In the genomic region with DNA sequence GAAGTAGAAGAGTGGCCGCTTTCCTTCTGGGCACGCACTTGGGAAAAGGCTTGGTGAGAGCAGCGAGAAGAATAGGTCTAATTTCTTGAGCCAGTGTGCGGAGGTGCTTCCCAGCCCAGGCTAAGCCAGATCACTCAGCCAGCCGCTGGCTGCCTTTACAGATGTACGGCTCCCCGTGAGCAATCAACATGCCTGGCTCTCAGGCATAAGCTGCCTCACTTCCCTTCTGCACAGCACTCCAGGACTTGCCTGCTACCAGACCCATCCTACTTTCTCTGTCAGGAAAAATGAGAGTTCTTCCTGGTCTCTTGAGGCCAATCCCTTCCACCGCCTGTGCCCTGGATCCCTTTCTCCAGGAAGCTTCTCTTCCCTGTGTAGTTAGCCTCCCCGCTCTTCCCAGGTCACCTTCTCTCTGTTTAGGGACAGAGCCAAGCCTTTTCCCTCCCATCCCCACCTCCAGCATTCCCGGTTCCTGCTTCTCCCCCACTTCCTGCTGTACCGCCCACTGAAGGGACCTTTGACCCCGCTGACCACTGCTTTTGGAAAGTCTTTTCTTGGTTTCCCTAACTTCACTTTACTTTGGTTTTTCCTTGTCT, we compare ENCODE assay signal across 8 cellular contexts. TPM values are rescaled to one million over a fixed set of nuclear protein-coding genes. Genes with fewer than 3 reads are reported as not detected.
DNase-seq lines count a peak whose midpoint lies in the region; ATAC-seq, FAIRE-seq and TF ChIP-seq lines count a peak whose summit lies in the region.

No MANE protein-coding gene starts in this region.

- peak overlapping the region; percentile 92 for H3K27ac ChIP-seq in C4-2B
- no peak overlapping the region for H3K27ac ChIP-seq in astrocyte (ENCODE audit: low read depth, low read length)

- H3K9ac ChIP-seq in astrocyte (ENCODE audit: low read length) = no peak overlapping the region

- H3K9me3 Mint-ChIP-seq in astrocyte (ENCODE audit: unreplicated experiment) = peaks cover 3% of the 10 kb centered on the region
- no peaks in the 10 kb centered on the region for H3K9me3 Mint-ChIP-seq in memory B cell

- no peaks in the 10 kb centered on the region for H3K9me3 ChIP-seq in astrocyte (ENCODE audit: insufficient read depth, low read depth, low read length)
- H3K9me3 ChIP-seq in MG63 = no peaks in the 10 kb centered on the region

- no peak for TF ChIP-seq CTCF in C4-2B (conservative IDR thresholded peaks at IDR 0.05)
- TF ChIP-seq CTCF in astrocyte (IDR thresholded peaks at IDR 0.05; ENCODE audit: insufficient read depth, low read depth, low read length) = no peak

- H3K4me1 Mint-ChIP-seq in astrocyte (ENCODE audit: low read depth, unreplicated experiment) (peaks cover 24% of the 10 kb centered on the region), memory B cell (peaks cover 29% of the 10 kb centered on the region)

- H3K36me3 Mint-ChIP-seq in astrocyte (ENCODE audit: low read depth, unreplicated experiment) (peaks cover 4% of the 10 kb centered on the region), memory B cell (peaks cover 20% of the 10 kb centered on the region)

- H3K4me3 ChIP-seq in astrocyte (ENCODE audit: insufficient read depth, low read depth, low read length) = no peak overlapping the region
- no peak overlapping the region for H3K4me3 ChIP-seq in MG63

- no peak for FAIRE-seq in astrocyte (lab: Jason Lieb, UNC)

- H3K27ac Mint-ChIP-seq in astrocyte (ENCODE audit: unreplicated experiment) (peak overlapping the region; percentile 1), memory B cell (peak overlapping the region; percentile 89)

- ATAC-seq in memory B cell (ENCODE audit: low read depth) (no peak), HG02884 (IDR thresholded peaks at IDR 0.05; ENCODE audit: unreplicated experiment) (no peak)

- DNase-seq in HT-29 (ENCODE audit: low spot score) (peak; percentile 72), astrocyte (ENCODE audit: low read depth) (peak; percentile 54), memory B cell (ENCODE audit: low spot score in 2 of 2) (no peak), MG63 (no peak), SKM-1 treated with dmso at 0.1 percent for 144 hours (lab: John Stamatoyannopoulos, UW; ENCODE audit: unreplicated experiment) (no peak)
- DNase-seq in effector CD4-positive, alpha-beta T cell = no peak

- H3K79me2 ChIP-seq in astrocyte (ENCODE audit: insufficient read depth, low read length) = no peaks in the 10 kb centered on the region

- H3K27me3 Mint-ChIP-seq in astrocyte (ENCODE audit: low read depth, unreplicated experiment) (peaks cover 2% of the 10 kb centered on the region), memory B cell (no peaks in the 10 kb centered on the region)

- no peaks in the 10 kb centered on the region for H3K36me3 ChIP-seq in astrocyte (ENCODE audit: insufficient read depth, low read length)
- H3K36me3 ChIP-seq in MG63 = no peaks in the 10 kb centered on the region

- no peaks in the 10 kb centered on the region for H3K27me3 ChIP-seq in astrocyte (ENCODE audit: insufficient read depth, low read length)
- no peaks in the 10 kb centered on the region for H3K27me3 ChIP-seq in MG63

- peaks cover 15% of the 10 kb centered on the region for H3K4me1 ChIP-seq in astrocyte (ENCODE audit: insufficient read depth, low read length)

- peak overlapping the region; percentile 74 for H2AFZ ChIP-seq in astrocyte (ENCODE audit: low read depth, low read length)

- H4K20me1 ChIP-seq in astrocyte (ENCODE audit: insufficient read depth, low read length) = no peaks in the 10 kb centered on the region

- H3K4me2 ChIP-seq in astrocyte (ENCODE audit: low read length) = peak overlapping the region; percentile 86

- H3K4me3 Mint-ChIP-seq in astrocyte (ENCODE audit: unreplicated experiment) (no peak overlapping the region), memory B cell (peak overlapping the region; percentile 90)

RNA-seq across cellular contexts. Expression of a gene that starts 1.1 kb away (rescaled TPM):
- total RNA-seq in HT-29 (2014; rRNA removed; shearing (Covaris generic)) = 37.7 and 45.9 TPM in 2 replicates
- 0.25 TPM in 1 of 2 replicates, not detected in the other for total RNA-seq in astrocyte
- total RNA-seq in MG63 (2014; rRNA removed; shearing (Covaris generic); ENCODE audit: low replicate concordance) = not detected in 2 replicates

RNA-seq across cellular contexts. Expression of a gene that starts 1.3 kb away (rescaled TPM):
- 74.3 and 76.1 TPM in 2 replicates for total RNA-seq in HT-29 (2014; rRNA removed; shearing (Covaris generic))
- 0.24 and 0.45 TPM in 2 replicates for total RNA-seq in astrocyte
- not detected in 2 replicates for total RNA-seq in MG63 (2014; rRNA removed; shearing (Covaris generic); ENCODE audit: low replicate concordance)

RNA-seq across cellular contexts. Expression of a gene that starts 17.0 kb away (rescaled TPM):
- total RNA-seq in HT-29 (2014; rRNA removed; shearing (Covaris generic)) = 10.5 and 12.6 TPM in 2 replicates
- total RNA-seq in astrocyte = 19.4 and 21.7 TPM in 2 replicates
- not detected in 2 replicates for total RNA-seq in MG63 (2014; rRNA removed; shearing (Covaris generic); ENCODE audit: low replicate concordance)

RNA-seq across cellular contexts. Expression of a gene that starts 44.2 kb away (rescaled TPM):
- 420 and 443 TPM in 2 replicates for total RNA-seq in HT-29 (2014; rRNA removed; shearing (Covaris generic))
- total RNA-seq in astrocyte = 80.1 and 95.3 TPM in 2 replicates
- total RNA-seq in MG63 (2014; rRNA removed; shearing (Covaris generic); ENCODE audit: low replicate concordance) = 43.6 and 64.7 TPM in 2 replicates

RNA-seq across cellular contexts. Expression of a gene that starts 54.7 kb away (rescaled TPM):
- 9.9 and 10.7 TPM in 2 replicates for total RNA-seq in HT-29 (2014; rRNA removed; shearing (Covaris generic))
- total RNA-seq in astrocyte = 6.4 and 6.5 TPM in 2 replicates
- total RNA-seq in MG63 (2014; rRNA removed; shearing (Covaris generic); ENCODE audit: low replicate concordance) = 4.0 and 13.9 TPM in 2 replicates

Comparison
In these comparisons a context has a peak if more than half of its experiments do, and no peak if none do; other contexts are left out.
1. DNase-seq: peak in HT-29 (single experiment) and astrocyte (single experiment); none in memory B cell (0 of 2), MG63 (single experiment), SKM-1 treated with dmso at 0.1 percent for 144 hours (single experiment) and effector CD4-positive, alpha-beta T cell (single experiment).
2. RNA of a gene that starts 1.1 kb away (total RNA-seq): 37.7 to 45.9 TPM in HT-29; 0.25 TPM in astrocyte and not detected in MG63; every median in the first group is over 10 times any median in the second.
3. RNA of a gene that starts 1.3 kb away (total RNA-seq): 74.3 to 76.1 TPM in HT-29; 0.24 to 0.45 TPM in astrocyte and not detected in MG63; every median in the first group is over 10 times any median in the second.
4. RNA of a gene that starts 17.0 kb away (total RNA-seq): 19.4 to 21.7 TPM in astrocyte and 10.5 to 12.6 TPM in HT-29; not detected in MG63; every median in the first group is over 10 times any median in the second.